Comparison of ENCODE assay signal across 1 cellular context in the genomic region with DNA sequence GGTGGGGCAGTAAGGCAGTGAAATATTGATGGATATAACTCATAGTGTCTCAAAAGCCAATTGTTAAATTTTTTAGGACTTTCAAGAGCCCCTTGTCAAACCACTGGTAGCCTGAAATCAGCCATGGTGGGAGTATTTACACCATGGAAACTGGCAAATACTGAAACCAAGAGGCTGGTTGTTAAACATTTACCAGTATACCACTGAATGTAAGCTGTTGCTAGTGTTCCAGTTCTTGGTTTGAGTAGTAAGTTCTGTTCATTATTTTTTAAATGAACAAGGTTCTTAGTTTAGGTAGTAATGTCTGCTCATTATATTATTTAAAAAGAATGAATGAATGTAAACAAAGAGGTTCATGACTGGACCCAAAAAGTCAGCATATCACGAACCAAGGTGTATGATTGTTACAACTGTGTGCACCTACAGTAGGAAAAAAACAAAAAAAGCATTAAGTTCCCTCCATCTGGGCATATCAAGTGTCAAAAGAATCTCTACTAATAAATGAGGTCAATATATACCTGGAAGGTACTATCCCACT.
TF ChIP-seq lines count a peak whose summit lies in the region.

No MANE protein-coding gene starts in this region.

TF ChIP-seq in GM12878, 131 proteins besides CTCF, POLR2A, EP300 and RAD21:
- TF ChIP-seq ZNF24 (IDR thresholded peaks at IDR 0.05) (peak; percentile 94), ATF7 (IDR thresholded peaks at IDR 0.05; ENCODE audit: low read depth) (peak; percentile 27; the same call in 1 of the 2 replicates), IKZF2 (IDR thresholded peaks at IDR 0.05) (peak; percentile 15 to 33; a peak in 1 of 4 replicates), ZNF207 (IDR thresholded peaks at IDR 0.05; ENCODE audit: borderline replicate concordance) (no peak), RFX5 (IDR thresholded peaks at IDR 0.05; ENCODE audit: low read depth, low read length) (peak; percentile 37; the same call in 1 of the 2 replicates), MTA2 (IDR thresholded peaks at IDR 0.05; ENCODE audit: low read depth) (peak; percentile 82; the same call in 1 of the 2 replicates)
